ENCODE assay signal across 8 cellular contexts in genomic region chr5:14142856-14143508, GRCh38. TPM values are rescaled to one million over a fixed set of nuclear protein-coding genes. Genes with fewer than 3 reads are reported as not detected.
A peak's percentile ranks its signal among the peaks of the same experiment; 100 is the strongest.
DNase-seq lines count a peak whose midpoint lies in the region; ATAC-seq and TF ChIP-seq lines count a peak whose summit lies in the region.

TRIO (plus strand) TSS chr5:14143342; CDS start chr5:14143726, 384 bp downstream.

- DNase-seq in GM12864 (ENCODE audit: low read depth), result no peak
- DNase-seq in NCI-H1105 treated with DMSO at 0.1 percent for 48 hours (lab: John Stamatoyannopoulos, UW), result peak; percentile 88
- DNase-seq in ascending aorta (ENCODE audit: low spot score in 2 of 2), result peak; percentile 66 to 94
- DNase-seq in hepatic stellate cell (ENCODE audit: low spot score), result peak; percentile 92
- DNase-seq in vagina (ENCODE audit: extremely low spot score in 2 of 2), result peak in 1 of 2 donors; percentile 95

- peaks cover 0 to 29% of the 10 kb centered on the region in 2 donors for H3K4me1 ChIP-seq in ascending aorta
- peaks cover 18% of the 10 kb centered on the region for H3K4me1 ChIP-seq in rectal smooth muscle tissue (ENCODE audit: control insufficient read depth, insufficient read depth, low read length)
- H3K4me1 ChIP-seq in vagina, result peaks cover 27% of the 10 kb centered on the region

- TF ChIP-seq CTCF in GM12864 (IDR thresholded peaks at IDR 0.05; ENCODE audit: low read depth, low read length, missing control alignments) (peak; percentile 59), ascending aorta (IDR thresholded peaks at IDR 0.05) (peak; percentile 23 to 68 (median 67)), vagina (IDR thresholded peaks at IDR 0.05) (peak in 2 of 3 experiments; percentile 24 to 38)

- peak; percentile 36 for ATAC-seq in HG02623 (IDR thresholded peaks at IDR 0.05; ENCODE audit: unreplicated experiment)

- H3K27ac ChIP-seq in ascending aorta, result peak within 1 kb of the TSS; percentile 93 to 98
- H3K27ac ChIP-seq in rectal smooth muscle tissue (ENCODE audit: low read depth, low read length), result peak within 1 kb of the TSS; percentile 93
- H3K27ac ChIP-seq in vagina, result peak within 1 kb of the TSS; percentile 96

- H3K27me3 ChIP-seq in ascending aorta (no peaks in the 10 kb centered on the region), rectal smooth muscle tissue (ENCODE audit: control insufficient read depth, insufficient read depth, low read length) (no peaks in the 10 kb centered on the region), vagina (no peaks in the 10 kb centered on the region)

- peak in 1 of 2 donors; percentile 49 for TF ChIP-seq POLR2A in vagina (IDR thresholded peaks at IDR 0.05)

- intact Hi-C loops in T-helper 1 cell treated with Interleukin-12 subunit alpha and Interleukin-12 subunit beta and Interleukin-4 antibody, amounts not matched to agents 30 ng/mL and 1 ng/mL, for 36 hours (cut with micrococcal nuclease), result loop anchor here (2.0 to 10.0 kb wide), 9 partner anchors 34 to 852 kb away; partner anchors contain the start of genes OTULIN and OTULINL
- intact Hi-C loops in ascending aorta (cut with DNase I) (loop anchor here (1.0 to 10.0 kb wide), 5 partner anchors 34 to 442 kb away; partner anchors contain the start of gene OTULINL), vagina (cut with DNase I) (loop anchor here (5.0 to 10.0 kb wide), 2 partner anchors 52 to 129 kb away; no protein-coding TSS in a partner anchor)

- peak within 1 kb of the TSS; percentile 88 for H3K9ac ChIP-seq in rectal smooth muscle tissue (ENCODE audit: low read length)

- H3K36me3 ChIP-seq in ascending aorta, result no peaks in the 10 kb centered on the region
- no peaks in the 10 kb centered on the region for H3K36me3 ChIP-seq in rectal smooth muscle tissue (ENCODE audit: control insufficient read depth, insufficient read depth, low read length)
- H3K36me3 ChIP-seq in vagina, result no peaks in the 10 kb centered on the region

- H3K9me3 ChIP-seq in ascending aorta, result no peaks in the 10 kb centered on the region
- H3K9me3 ChIP-seq in vagina, result no peaks in the 10 kb centered on the region

- peak within 1 kb of the TSS; percentile 98 for H3K4me3 ChIP-seq in GM12864 (ENCODE audit: low read depth, low read length)
- peak within 1 kb of the TSS; percentile 92 to 97 for H3K4me3 ChIP-seq in ascending aorta
- H3K4me3 ChIP-seq in rectal smooth muscle tissue (ENCODE audit: low read length), result peak within 1 kb of the TSS; percentile 94
- peak within 1 kb of the TSS; percentile 79 to 84 for H3K4me3 ChIP-seq in vagina

RNA-seq across cellular contexts. Expression of gene TRIO, which starts in this region (rescaled TPM):
- total RNA-seq in T-helper 1 cell treated with Interleukin-12 subunit alpha and Interleukin-12 subunit beta and Interleukin-4 antibody, amounts not matched to agents 30 ng/mL and 1 ng/mL, for 36 hours, result 9.6 and 12.9 TPM in 2 replicates
- 262 TPM for total RNA-seq in ascending aorta
- 142 TPM for total RNA-seq in vagina

Comparison
In these comparisons a context has a peak if more than half of its experiments do, and no peak if none do; other contexts are left out.
1. RNA of gene TRIO (total RNA-seq): 262 TPM in ascending aorta (single experiment) and 142 TPM in vagina (single experiment); 9.6 to 12.9 TPM in T-helper 1 cell treated with Interleukin-12 subunit alpha and Interleukin-12 subunit beta and Interleukin-4 antibody, amounts not matched to agents 30 ng/mL and 1 ng/mL, for 36 hours; every median in the first group is over 10 times any median in the second.
2. Peak in every context shown above with its lines, with median percentiles within 50 percentile points of each other: H3K4me3 ChIP-seq, CTCF ChIP-seq and H3K27ac ChIP-seq.